3 cellular contexts compared by ENCODE assay signal in the genomic region with DNA sequence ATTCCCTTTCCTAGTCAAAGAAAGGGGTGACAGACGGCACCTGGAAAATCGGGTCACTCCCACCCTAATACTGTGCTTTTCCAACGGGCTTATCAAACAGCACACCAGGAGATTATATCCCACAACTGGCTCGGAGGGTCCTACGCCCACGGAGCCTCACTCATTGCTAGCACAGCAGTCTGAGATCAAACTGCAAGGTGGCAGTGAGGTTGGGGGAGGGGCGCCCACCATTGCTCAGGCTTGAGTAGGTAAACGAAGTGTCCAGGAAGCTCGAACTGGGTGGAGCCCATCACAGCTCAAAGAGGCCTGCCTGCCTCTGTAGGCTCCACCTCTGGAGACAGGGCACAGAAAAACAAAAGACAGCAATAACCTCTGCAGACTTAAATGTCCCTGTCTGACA. TPM values are rescaled to one million over a fixed set of nuclear protein-coding genes. Genes with fewer than 3 reads are reported as not detected.
"Had no signal": no experiment of that assay in that cellular context is flagged by ENCODE, and none has a peak within 500 bp of the region (broad histone marks: within the 10 kb centered on the region; RNA-seq: fewer than 3 reads in every experiment).

No MANE protein-coding gene starts in this region.

RNA-seq across cellular contexts. Expression of a gene that starts 42.9 kb away (rescaled TPM):
- total RNA-seq: GM23248, H4, HFFc6 had no signal
- polyA plus RNA-seq: GM23248 had no signal
